12 cellular contexts compared by ENCODE assay signal in genomic region chr20:3679749-3680700, GRCh38.
DNase-seq lines count a peak whose midpoint lies in the region; ATAC-seq, FAIRE-seq and TF ChIP-seq lines count a peak whose summit lies in the region.
"Had no signal": no experiment of that assay in that cellular context is flagged by ENCODE, and none has a peak within 500 bp of the region (broad histone marks: within the 10 kb centered on the region; RNA-seq: fewer than 3 reads in every experiment).

No MANE protein-coding gene starts in this region.

- H3K4me3 ChIP-seq in cardiac fibroblast (replicated peaks in 1 of 2; ENCODE audit: low read depth in 2 of 2, low read length in 2 of 2) (peak overlapping the region in 1 of 2 donors; percentile 60), subcutaneous abdominal adipose tissue (ENCODE audit: low read depth in 1 of 5, low read length in 5 of 5) (peak overlapping the region; percentile 57 to 70 (median 63))
- H3K4me3 ChIP-seq: SK-N-MC had no signal

- ATAC-seq in HG02571 (IDR thresholded peaks at IDR 0.05; ENCODE audit: unreplicated experiment) (no peak), GM18909 (IDR thresholded peaks at IDR 0.05; ENCODE audit: poor library complexity, unreplicated experiment) (no peak), GM21390 (IDR thresholded peaks at IDR 0.05; ENCODE audit: unreplicated experiment) (no peak)
- ATAC-seq: left colon had no signal

- no peak for TF ChIP-seq CTCF in cardiac fibroblast (IDR thresholded peaks at IDR 0.05; ENCODE audit: low read depth, low read length)

- FAIRE-seq in H54 (lab: Jason Lieb, UNC) = no peak
- FAIRE-seq: GM19239 had no signal

- peak overlapping the region in 2 of 5 donors; percentile 16 to 37 for H3K9ac ChIP-seq in subcutaneous abdominal adipose tissue (ENCODE audit: low read length in 5 of 5)

- peak overlapping the region; percentile 54 for H3K27ac ChIP-seq in subcutaneous abdominal adipose tissue (ENCODE audit: low read depth, low read length)
- H3K27ac ChIP-seq: SK-N-MC had no signal

- DNase-seq in H54 (ENCODE audit: insufficient read length, low spot score) (peak; percentile 59), cardiac fibroblast (ENCODE audit: low read depth in 2 of 2) (peak; percentile 55 to 90), left kidney (ENCODE audit: low read depth, low spot score) (peak; percentile 36), GM19238 (ENCODE audit: insufficient read length, low spot score) (no peak)
- DNase-seq: NCI-H1930 had no signal

- no peaks in the 10 kb centered on the region for H3K9me3 ChIP-seq in subcutaneous abdominal adipose tissue (ENCODE audit: control insufficient read depth in 5 of 5, low read length in 5 of 5)

- TF ChIP-seq POLR2A in H54 (IDR thresholded peaks at IDR 0.05; ENCODE audit: low read depth, low read length) = no peak

- H3K4me1 ChIP-seq in subcutaneous abdominal adipose tissue (ENCODE audit: control insufficient read depth in 5 of 5, insufficient read depth in 5 of 5, low read length in 5 of 5) = peaks cover 0 to 52% (median 39%) of the 10 kb centered on the region in 5 donors

- peaks cover 0 to under 1% (median 0%) of the 10 kb centered on the region in 5 donors for H3K36me3 ChIP-seq in subcutaneous abdominal adipose tissue (ENCODE audit: control insufficient read depth in 5 of 5, insufficient read depth in 5 of 5, low read length in 5 of 5)

- H3K27me3 ChIP-seq in subcutaneous abdominal adipose tissue (ENCODE audit: control insufficient read depth in 5 of 5, insufficient read depth in 4 of 5, low read length in 5 of 5) = peaks cover 19 to 24% (median 21%) of the 10 kb centered on the region in 5 donors
